Comparison of ENCODE assay signal across 16 cellular contexts in genomic region chr5:116990010-116990409, GRCh38.
A peak's percentile ranks its signal among the peaks of the same experiment; 100 is the strongest.
DNase-seq lines count a peak whose midpoint lies in the region; TF ChIP-seq lines count a peak whose summit lies in the region.
"Had no signal": no experiment of that assay in that cellular context is flagged by ENCODE, and none has a peak within 500 bp of the region (broad histone marks: within the 10 kb centered on the region; RNA-seq: fewer than 3 reads in every experiment).

No MANE protein-coding gene starts in this region.

- TF ChIP-seq CTCF in GM12865 (IDR thresholded peaks at IDR 0.05; ENCODE audit: insufficient read depth, low read depth, low read length, missing control alignments) = no peak
- TF ChIP-seq CTCF in PC-9 (conservative IDR thresholded peaks at IDR 0.05) = no peak

- no peak overlapping the region for H3K4me3 ChIP-seq in GM12865 (ENCODE audit: low read depth, low read length)
- H3K4me3 ChIP-seq in HAP-1 = no peak overlapping the region
- no peak overlapping the region for H3K4me3 ChIP-seq in PC-9
- H3K4me3 ChIP-seq: coronary artery, ovary had no signal

- H4K20me1 ChIP-seq in PC-9 (ENCODE audit: insufficient read depth) = no peaks in the 10 kb centered on the region

- CTCF ChIA-PET in PC-9 (lab: Charles Lee) = no interaction called here

- in situ Hi-C loops in HAP-1 (cut with MboI; ENCODE audit: low sequenced_read_pairs) = no loop called here

- H3K4me2 ChIP-seq in PC-9 = no peak overlapping the region
- H3K4me2 ChIP-seq: KMS-11 had no signal

- no peak overlapping the region for H3K27ac ChIP-seq in PC-9
- H3K27ac ChIP-seq: coronary artery, KMS-11, ovary had no signal

- POLR2A ChIA-PET in PC-9 (lab: Charles Lee; ENCODE audit: unreplicated experiment) = no interaction called here

- H3K27me3 ChIP-seq in HAP-1 (ENCODE audit: low read depth) = no peaks in the 10 kb centered on the region
- no peaks in the 10 kb centered on the region for H3K27me3 ChIP-seq in PC-9 (ENCODE audit: insufficient read depth, low read depth)
- H3K27me3 ChIP-seq: ovary had no signal

- intact Hi-C loops in PC-9 (cut with micrococcal nuclease; ENCODE audit: unreplicated experiment) = no loop called here

- H3K9me3 ChIP-seq in HAP-1 (no peaks in the 10 kb centered on the region), PC-9 (ENCODE audit: insufficient read depth, low read depth) (no peaks in the 10 kb centered on the region)
- H3K9me3 ChIP-seq: ovary had no signal

- H2AFZ ChIP-seq in PC-9 = no peak overlapping the region

- H3K79me2 ChIP-seq in PC-9 (ENCODE audit: low read depth) = no peaks in the 10 kb centered on the region

- H3K36me3 ChIP-seq in HAP-1 (replicated peaks) (no peaks in the 10 kb centered on the region), PC-9 (ENCODE audit: low read depth) (no peaks in the 10 kb centered on the region)
- H3K36me3 ChIP-seq: ovary had no signal

- DNase-seq in GM12865 (ENCODE audit: low read depth) = peak; percentile 11
- DNase-seq in NCI-H524 treated with DMSO at 0.1 percent for 48 hours (lab: John Stamatoyannopoulos, UW) = peak; percentile 44
- DNase-seq in foreskin melanocyte = peak; percentile 99
- DNase-seq in putamen (ENCODE audit: low spot score) = peak; percentile 42
- no peak for DNase-seq in GF-D8 (lab: John Stamatoyannopoulos, UW)
- DNase-seq in HAP-1 (ENCODE audit: low spot score in 2 of 2) = no peak
- no peak for DNase-seq in PC-9
- DNase-seq: activated CD8-positive, alpha-beta T cell treated with anti-CD3 and anti-CD28 coated beads, Interleukin-2, amount 10 ng/mL, durations not matched to agents 7 days and 5 days; activated T-cell treated with anti-CD3 and anti-CD28 coated beads, Interleukin-2, amount 50 U/mL, for 72 hours; left ventricle myocardium superior; NCI-H1105 treated with DMSO at 0.1 percent for 48 hours; ovary; SIG-M5; T-helper 2 cell had no signal

- H3K9me2 ChIP-seq in PC-9 (ENCODE audit: insufficient read depth) = no peaks in the 10 kb centered on the region

- peaks cover 9% of the 10 kb centered on the region for H3K4me1 ChIP-seq in HAP-1
- H3K4me1 ChIP-seq in PC-9 (replicated peaks; ENCODE audit: insufficient read depth) = no peaks in the 10 kb centered on the region

- BruUV-seq in PC-9 (replicated peaks; lab: Mats Ljungman, UMichigan) = no TSS peak

- H3F3A ChIP-seq in PC-9 (ENCODE audit: insufficient read depth, low read depth) = no peaks in the 10 kb centered on the region

Comparison
In these comparisons a context has a peak if more than half of its experiments do, and no peak if none do; other contexts are left out.
1. DNase-seq: peak in GM12865 (single experiment), NCI-H524 treated with DMSO at 0.1 percent for 48 hours (single experiment), foreskin melanocyte (single experiment) and putamen (single experiment); none in GF-D8 (single experiment), HAP-1 (0 of 2) and PC-9 (0 of 2).